1 cellular context compared by ENCODE assay signal in genomic region chr19:50537769-50538230, GRCh38.
TF ChIP-seq lines count a peak whose summit lies in the region.

No MANE protein-coding gene starts in this region.

TF ChIP-seq in K562, 482 proteins besides CTCF, POLR2A, EP300 and RAD21 (continued from another document and continues in another):
- TF ChIP-seq HMGXB4 (CRISPR knock-in tag; IDR thresholded peaks at IDR 0.05), result no peak
- no peak for TF ChIP-seq ERF (CRISPR knock-in tag; IDR thresholded peaks at IDR 0.05)
- TF ChIP-seq CBX1 (IDR thresholded peaks at IDR 0.05; ENCODE audit: low read depth), result no peak
- TF ChIP-seq ZEB2 (IDR thresholded peaks at IDR 0.05), result no peak
- TF ChIP-seq PBX2 (CRISPR knock-in tag; IDR thresholded peaks at IDR 0.05; ENCODE audit: low read depth), result no peak
- TF ChIP-seq PBX2 (tag; conservative IDR thresholded peaks at IDR 0.05; ENCODE audit: low read depth), result no peak
- no peak for TF ChIP-seq CHD4 (IDR thresholded peaks at IDR 0.05; ENCODE audit: insufficient read depth, insufficient replicate concordance, low read depth, low read length, poor library complexity, severe bottlenecking)
- TF ChIP-seq CHD7 (IDR thresholded peaks at IDR 0.05; ENCODE audit: low read depth, low read length), result no peak
- peak; percentile 54 for TF ChIP-seq ATF7 (IDR thresholded peaks at IDR 0.05)
- peak in 1 of 2 experiments; percentile 32; a peak in 1 of 4 replicates for TF ChIP-seq NRF1 (conservative IDR thresholded peaks at IDR 0.05 in 1 of 2, IDR thresholded peaks at IDR 0.05 in 1 of 2)
- TF ChIP-seq FOXP1 (CRISPR knock-in tag; IDR thresholded peaks at IDR 0.05), result no peak
- no peak for TF ChIP-seq MXD1 (CRISPR knock-in tag; IDR thresholded peaks at IDR 0.05; ENCODE audit: borderline replicate concordance, poor library complexity, severe bottlenecking)
- TF ChIP-seq ZNF583 (CRISPR knock-in tag; IDR thresholded peaks at IDR 0.05), result 0 out of 2 replicates have a peak, but pooled peaks have one; percentile 18
- TF ChIP-seq TFAP4 (CRISPR knock-in tag; IDR thresholded peaks at IDR 0.05; ENCODE audit: borderline replicate concordance), result peak; percentile 93
- TF ChIP-seq TFE3 (CRISPR knock-in tag; IDR thresholded peaks at IDR 0.05), result no peak
- TF ChIP-seq ZNF830 (CRISPR knock-in tag; IDR thresholded peaks at IDR 0.05), result no peak
- peak; percentile 47; the same call in 1 of the 2 replicates for TF ChIP-seq MTA1 (IDR thresholded peaks at IDR 0.05; ENCODE audit: borderline replicate concordance)
- no peak for TF ChIP-seq CEBPB (tag; IDR thresholded peaks at IDR 0.05)
- TF ChIP-seq CGGBP1 (CRISPR knock-in tag; IDR thresholded peaks at IDR 0.05), result no peak
- no peak for TF ChIP-seq CCNT2 (IDR thresholded peaks at IDR 0.05; ENCODE audit: borderline replicate concordance, extremely low read depth, insufficient read length, low read depth, low read length)
- TF ChIP-seq DIDO1 (tag; IDR thresholded peaks at IDR 0.05; ENCODE audit: low read depth), result no peak
- TF ChIP-seq ZNF280B (CRISPR knock-in tag; IDR thresholded peaks at IDR 0.05), result no peak
- TF ChIP-seq ZNF75A (CRISPR knock-in tag; IDR thresholded peaks at IDR 0.05), result no peak
- TF ChIP-seq NFATC3 (IDR thresholded peaks at IDR 0.05), result no peak
- TF ChIP-seq POLR2AphosphoS2 (IDR thresholded peaks at IDR 0.05; ENCODE audit: low read length), result no peak
- no peak for TF ChIP-seq SMARCB1 (IDR thresholded peaks at IDR 0.05; ENCODE audit: insufficient read length, low read depth)
- no peak for TF ChIP-seq CBX2 (IDR thresholded peaks at IDR 0.05; ENCODE audit: insufficient read depth, low read length, poor library complexity, severe bottlenecking)
- peak; percentile 93 for TF ChIP-seq BCOR (IDR thresholded peaks at IDR 0.05)
- no peak for TF ChIP-seq PHTF2 (CRISPR knock-in tag; IDR thresholded peaks at IDR 0.05)
- no peak for TF ChIP-seq ETS2 (tag; IDR thresholded peaks at IDR 0.05; ENCODE audit: borderline replicate concordance, poor library complexity, severe bottlenecking)
- TF ChIP-seq USF1 (CRISPR knock-in tag; IDR thresholded peaks at IDR 0.05), result no peak
- TF ChIP-seq MYBL2 (IDR thresholded peaks at IDR 0.05; ENCODE audit: low read depth), result no peak
- TF ChIP-seq MYBL2 (CRISPR knock-in tag; IDR thresholded peaks at IDR 0.05; ENCODE audit: borderline replicate concordance), result no peak
- TF ChIP-seq GATAD2B (IDR thresholded peaks at IDR 0.05; ENCODE audit: borderline replicate concordance), result no peak
- no peak for TF ChIP-seq MAFF (IDR thresholded peaks at IDR 0.05; ENCODE audit: low read length)
- no peak for TF ChIP-seq ZBTB43 (CRISPR knock-in tag; IDR thresholded peaks at IDR 0.05)
- TF ChIP-seq SIN3A (IDR thresholded peaks at IDR 0.05; ENCODE audit: borderline replicate concordance in 2 of 2, control insufficient read depth in 1 of 2, low read depth in 2 of 2, low read length in 2 of 2), result no peak
- no peak for TF ChIP-seq RBM14 (IDR thresholded peaks at IDR 0.05; ENCODE audit: borderline replicate concordance, insufficient read depth, low read depth, low read length)
